ENCODE assay signal across 27 cellular contexts in genomic region chr1:216849141-216849540, GRCh38.
DNase-seq lines count a peak whose midpoint lies in the region; FAIRE-seq and TF ChIP-seq lines count a peak whose summit lies in the region.
"Had no signal": no experiment of that assay in that cellular context is flagged by ENCODE, and none has a peak within 500 bp of the region (broad histone marks: within the 10 kb centered on the region; RNA-seq: fewer than 3 reads in every experiment).

No MANE protein-coding gene starts in this region.

- no peak overlapping the region for H4K5ac ChIP-seq in mesendoderm (ENCODE audit: low read length)

- H3K18ac ChIP-seq in mesendoderm (ENCODE audit: low read length) = no peak overlapping the region

- H3K27ac ChIP-seq in mesendoderm (ENCODE audit: low read depth, low read length) = no peak overlapping the region
- H3K27ac ChIP-seq in suprapubic skin = no peak overlapping the region
- H3K27ac ChIP-seq in dorsolateral prefrontal cortex = no peak overlapping the region
- H3K27ac ChIP-seq: BLaER1 had no signal

- FAIRE-seq in D721Med (lab: Jason Lieb, UNC) = peak; percentile 84
- FAIRE-seq: A204.1, G401.6, GM12891 had no signal

- intact Hi-C loops in Caco-2 (cut with micrococcal nuclease; ENCODE audit: unreplicated experiment) (loop anchor here (1.0 kb wide), 2 partner anchors 27 to 55 kb away; no protein-coding TSS in a partner anchor), dorsolateral prefrontal cortex (cut with DNase I) (no loop called here)

- H3K9ac ChIP-seq in mesendoderm (ENCODE audit: low read length) = no peak overlapping the region
- H3K9ac ChIP-seq: BLaER1 had no signal

- H3K9me3 ChIP-seq in Caco-2 = 0 out of 2 replicates have a peak, but pooled peaks cover 3% of the 10 kb centered on the region
- no peaks in the 10 kb centered on the region for H3K9me3 ChIP-seq in suprapubic skin
- H3K9me3 ChIP-seq: BE2C, BLaER1 had no signal

- POLR2A ChIA-PET in Caco-2 (lab: Charles Lee) = interaction anchor here (1.0 kb wide), 1 partner anchor 9 kb away, joined by 3 read pairs; no protein-coding TSS in a partner anchor

- TF ChIP-seq POLR2A in suprapubic skin (IDR thresholded peaks at IDR 0.05) = no peak

- no CpG with 5 or more reads among the region's 4 CpGs for WGBS in mesendoderm (ENCODE audit: extremely low coverage, insufficient coverage, low lambda C conversion rate)
- WGBS in suprapubic skin = 68% methylated on average over 4 of the region's 4 CpGs

- no TSS peak for BruUV-seq in Caco-2 (replicated peaks; lab: Mats Ljungman, UMichigan)

- H2BK15ac ChIP-seq in mesendoderm (replicated peaks; ENCODE audit: low read depth) = no peak overlapping the region

- TF ChIP-seq EP300 in suprapubic skin (IDR thresholded peaks at IDR 0.05) = no peak

- H2BK120ac ChIP-seq in mesendoderm (ENCODE audit: low read depth, low read length) = no peak overlapping the region

- no peaks in the 10 kb centered on the region for H3K79me1 ChIP-seq in mesendoderm (ENCODE audit: low read length)

- H3K36me3 ChIP-seq in Caco-2 (ENCODE audit: control insufficient read depth, insufficient read depth, low read length) = no peaks in the 10 kb centered on the region
- no peaks in the 10 kb centered on the region for H3K36me3 ChIP-seq in mesendoderm (ENCODE audit: control insufficient read depth, insufficient read depth, low read length)
- no peaks in the 10 kb centered on the region for H3K36me3 ChIP-seq in suprapubic skin
- H3K36me3 ChIP-seq: BE2C, BLaER1 had no signal

- no peak overlapping the region for H3K4me3 ChIP-seq in Caco-2 (ENCODE audit: low read depth, low read length)
- H3K4me3 ChIP-seq in mesendoderm (ENCODE audit: low read length) = no peak overlapping the region
- no peak overlapping the region for H3K4me3 ChIP-seq in suprapubic skin
- no peak overlapping the region for H3K4me3 ChIP-seq in dorsolateral prefrontal cortex
- H3K4me3 ChIP-seq: BLaER1 had no signal

- H3K79me2 ChIP-seq in mesendoderm (ENCODE audit: control insufficient read depth, insufficient read depth, low read length) = no peaks in the 10 kb centered on the region

- H3K4me2 ChIP-seq in mesendoderm (ENCODE audit: low read length) = no peak overlapping the region
- H3K4me2 ChIP-seq: BLaER1 had no signal

- H3K27ac Mint-ChIP-seq in Caco-2 (ENCODE audit: unreplicated experiment) = no peak overlapping the region
- H3K27ac Mint-ChIP-seq: CD14-positive monocyte; CD4-positive, alpha-beta memory T cell; CD4-positive, CD25-positive, alpha-beta regulatory T cell; CD8-positive, alpha-beta memory T cell had no signal

- CTCF ChIA-PET in Caco-2 (lab: Charles Lee) = no interaction called here

- peaks cover 38% of the 10 kb centered on the region for H3K4me1 ChIP-seq in Caco-2
- H3K4me1 ChIP-seq in mesendoderm (ENCODE audit: control insufficient read depth, low read depth, low read length) = peaks cover 2% of the 10 kb centered on the region
- no peaks in the 10 kb centered on the region for H3K4me1 ChIP-seq in suprapubic skin
- H3K4me1 ChIP-seq: BLaER1 had no signal

- no peaks in the 10 kb centered on the region for H3K9me3 Mint-ChIP-seq in Caco-2 (ENCODE audit: unreplicated experiment)

- no peak overlapping the region for H3K4me3 Mint-ChIP-seq in Caco-2 (ENCODE audit: unreplicated experiment)
- H3K4me3 Mint-ChIP-seq: CD14-positive monocyte; CD4-positive, alpha-beta memory T cell; CD4-positive, CD25-positive, alpha-beta regulatory T cell; CD8-positive, alpha-beta memory T cell had no signal

- H3K27me3 Mint-ChIP-seq in Caco-2 (ENCODE audit: insufficient read depth, unreplicated experiment) = no peaks in the 10 kb centered on the region
- H3K27me3 Mint-ChIP-seq: CD4-positive, alpha-beta memory T cell; CD4-positive, CD25-positive, alpha-beta regulatory T cell had no signal

- no peak overlapping the region for H2BK5ac ChIP-seq in mesendoderm (ENCODE audit: low read length)

- no peaks in the 10 kb centered on the region for H3K27me3 ChIP-seq in Caco-2 (replicated peaks; ENCODE audit: control insufficient read depth, insufficient read depth, low read length)
- H3K27me3 ChIP-seq in mesendoderm (ENCODE audit: insufficient read depth, low read length, poor library complexity) = no peaks in the 10 kb centered on the region
- H3K27me3 ChIP-seq in suprapubic skin = no peaks in the 10 kb centered on the region
- H3K27me3 ChIP-seq in dorsolateral prefrontal cortex = no peaks in the 10 kb centered on the region
- H3K27me3 ChIP-seq: BE2C, BLaER1 had no signal

- peak; percentile 45 to 47 for DNase-seq in Caco-2
- DNase-seq in D721Med (ENCODE audit: insufficient read length, low spot score) = peak; percentile 26
- DNase-seq in SK-N-DZ (ENCODE audit: low spot score) = peak; percentile 16
- peak; percentile 70 for DNase-seq in mesendoderm
- DNase-seq in suprapubic skin (ENCODE audit: low spot score in 2 of 2) = no peak
- DNase-seq in nucleus accumbens (lab: John Stamatoyannopoulos, UW) = no peak
- DNase-seq in dorsolateral prefrontal cortex = no peak
- no peak for DNase-seq in SHP77 treated with DMSO at 0.1 percent for 48 hours (lab: John Stamatoyannopoulos, UW)
- DNase-seq: 8988T; ACHN; BE2C; C1 segment of cervical spinal cord; Calu3; CD4-positive, alpha-beta memory T cell; CD4-positive, CD25-positive, alpha-beta regulatory T cell; CD8-positive, alpha-beta memory T cell; COR-L47; DMS 273 treated with DMSO at 0.1 percent for 48 hours; DMS153; DMS53; DMS79 treated with DMSO at 0.1 percent for 48 hours; GF-D8 had no signal

- no peak overlapping the region for H2AK5ac ChIP-seq in mesendoderm (ENCODE audit: low read length)

- H3K56ac ChIP-seq in mesendoderm (ENCODE audit: low read length) = no peak overlapping the region

- TF ChIP-seq CTCF in Caco-2 (IDR thresholded peaks at IDR 0.05; ENCODE audit: insufficient read depth in 1 of 2, low read depth in 1 of 2, low read length in 1 of 2, severe bottlenecking in 1 of 2, unreplicated experiment in 1 of 2) (no peak), D721Med (IDR thresholded peaks at IDR 0.05; ENCODE audit: insufficient read depth, missing control alignments) (no peak), suprapubic skin (IDR thresholded peaks at IDR 0.05) (no peak), dorsolateral prefrontal cortex (IDR thresholded peaks at IDR 0.05 in 54 of 56, conservative IDR thresholded peaks at IDR 0.05 in 2 of 56; ENCODE audit: low read depth in 1 of 56, partially characterized antibody in 56 of 56) (no peak)

- no peak overlapping the region for H4K8ac ChIP-seq in mesendoderm (ENCODE audit: low read depth, low read length)

- H3K36me3 Mint-ChIP-seq in Caco-2 (ENCODE audit: insufficient read depth, unreplicated experiment) = no peaks in the 10 kb centered on the region
- H3K36me3 Mint-ChIP-seq: CD14-positive monocyte; CD4-positive, alpha-beta memory T cell; CD4-positive, CD25-positive, alpha-beta regulatory T cell; CD8-positive, alpha-beta memory T cell had no signal

- no peak overlapping the region for H3K23ac ChIP-seq in mesendoderm (ENCODE audit: low read length)

- no peak overlapping the region for H3K4ac ChIP-seq in mesendoderm (ENCODE audit: low read depth, low read length)

- peaks cover 12% of the 10 kb centered on the region for H3K4me1 Mint-ChIP-seq in Caco-2 (ENCODE audit: low read depth, unreplicated experiment)
- H3K4me1 Mint-ChIP-seq: CD14-positive monocyte; CD4-positive, alpha-beta memory T cell; CD4-positive, CD25-positive, alpha-beta regulatory T cell; CD8-positive, alpha-beta memory T cell had no signal

Comparison
In these comparisons a context has a peak if more than half of its experiments do, and no peak if none do; other contexts are left out.
1. DNase-seq: peak in Caco-2 (2 of 2), D721Med (single experiment), SK-N-DZ (single experiment) and mesendoderm (single experiment); none in suprapubic skin (0 of 2), nucleus accumbens (0 of 56), dorsolateral prefrontal cortex (0 of 10) and SHP77 treated with DMSO at 0.1 percent for 48 hours (single experiment).